Comparison of ENCODE assay signal across 18 cellular contexts in the genomic region with DNA sequence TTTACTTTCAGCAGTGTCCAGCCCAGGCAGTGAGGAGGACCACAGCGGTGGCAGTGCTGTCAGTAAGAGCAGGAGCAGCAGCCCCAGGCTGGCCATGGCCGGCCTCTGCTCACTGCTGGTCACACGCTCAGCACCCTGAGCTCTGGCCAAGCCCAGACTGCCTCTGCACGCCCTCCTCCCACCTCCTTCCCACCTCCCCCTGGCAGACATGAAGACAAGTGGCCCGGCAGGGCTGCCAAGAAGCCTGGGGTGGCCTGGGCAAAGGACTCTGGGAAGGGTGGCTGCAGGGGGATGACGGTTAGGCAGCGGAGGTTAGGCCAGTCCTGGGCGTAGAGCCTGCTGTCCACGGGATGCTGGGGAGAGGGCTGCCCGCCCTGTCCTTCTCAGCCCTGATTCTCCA. TPM values are rescaled to one million over a fixed set of nuclear protein-coding genes. Genes with fewer than 3 reads are reported as not detected.
DNase-seq lines count a peak whose midpoint lies in the region; ATAC-seq and TF ChIP-seq lines count a peak whose summit lies in the region.
"Had no signal": no experiment of that assay in that cellular context is flagged by ENCODE, and none has a peak within 500 bp of the region (broad histone marks: within the 10 kb centered on the region; RNA-seq: fewer than 3 reads in every experiment).

A gene with protein sequence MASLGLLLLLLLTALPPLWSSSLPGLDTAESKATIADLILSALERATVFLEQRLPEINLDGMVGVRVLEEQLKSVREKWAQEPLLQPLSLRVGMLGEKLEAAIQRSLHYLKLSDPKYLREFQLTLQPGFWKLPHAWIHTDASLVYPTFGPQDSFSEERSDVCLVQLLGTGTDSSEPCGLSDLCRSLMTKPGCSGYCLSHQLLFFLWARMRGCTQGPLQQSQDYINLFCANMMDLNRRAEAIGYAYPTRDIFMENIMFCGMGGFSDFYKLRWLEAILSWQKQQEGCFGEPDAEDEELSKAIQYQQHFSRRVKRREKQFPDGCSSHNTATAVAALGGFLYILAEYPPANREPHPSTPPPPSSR (minus strand): TSS at position 144 of the 400 bp plus-strand sequence. CDS start 48 bp downstream, at position 96.

- no peaks in the 10 kb centered on the region for H3F3A ChIP-seq in SK-N-SH (replicated peaks; ENCODE audit: insufficient read depth)

- H3K79me2 ChIP-seq in SK-N-SH (ENCODE audit: insufficient read depth) = no peaks in the 10 kb centered on the region

- TF ChIP-seq CTCF in SK-N-SH (IDR thresholded peaks at IDR 0.05) = no peak
- TF ChIP-seq CTCF in upper lobe of right lung (IDR thresholded peaks at IDR 0.05) = no peak

- TF ChIP-seq EP300 in SK-N-SH (IDR thresholded peaks at IDR 0.05; ENCODE audit: borderline replicate concordance in 1 of 2, low read depth in 1 of 2, low read length in 1 of 2) = no peak

- no peaks in the 10 kb centered on the region for H3K9me2 ChIP-seq in SK-N-SH

- H2AFZ ChIP-seq in SK-N-SH (ENCODE audit: low read depth) = no peak within 1 kb of the TSS

- H3K9ac ChIP-seq in SK-N-SH = no peak within 1 kb of the TSS
- H3K9ac ChIP-seq in mucosa of stomach (ENCODE audit: low read length) = peak within 1 kb of the TSS; percentile 57

- WGBS in SK-N-SH (ENCODE audit: low lambda C conversion rate) = 18% methylated on average over 3 of the region's 10 CpGs

- H3K9me3 ChIP-seq in SK-N-SH = no peaks in the 10 kb centered on the region
- H3K9me3 ChIP-seq in mucosa of stomach (ENCODE audit: control insufficient read depth, low read length) = no peaks in the 10 kb centered on the region
- H3K9me3 ChIP-seq in upper lobe of right lung = no peaks in the 10 kb centered on the region

- intact Hi-C loops in left cardiac atrium (cut with DNase I) = no loop called here
- intact Hi-C loops in upper lobe of right lung (cut with DNase I) = no loop called here

- H3K36me3 ChIP-seq in SK-N-SH (replicated peaks in 1 of 2; ENCODE audit: control insufficient read depth in 1 of 2, insufficient read depth in 2 of 2, low read length in 1 of 2) = no peaks in the 10 kb centered on the region
- no peaks in the 10 kb centered on the region for H3K36me3 ChIP-seq in mucosa of stomach (ENCODE audit: control insufficient read depth, insufficient read depth, low read length)
- peaks cover 9% of the 10 kb centered on the region for H3K36me3 ChIP-seq in upper lobe of right lung

- no peak within 1 kb of the TSS for H3K4me3 ChIP-seq in SK-N-SH (ENCODE audit: low read depth in 2 of 2, low read length in 1 of 2)
- H3K4me3 ChIP-seq in mucosa of stomach (ENCODE audit: low read length) = peak within 1 kb of the TSS; percentile 2
- H3K4me3 ChIP-seq in upper lobe of right lung = peak within 1 kb of the TSS; percentile 46
- H3K4me3 ChIP-seq: skin epidermis had no signal

- CTCF ChIA-PET in SK-N-SH (lab: Yijun Ruan, JAX) = interaction anchor here (1.7 kb wide), 1 partner anchor 9 kb away, joined by 5 read pairs; no protein-coding TSS in a partner anchor

- H3K4me1 ChIP-seq in SK-N-SH (ENCODE audit: control insufficient read depth in 1 of 2, insufficient read depth in 2 of 2, low read depth in 1 of 2, low read length in 1 of 2) (no peaks in the 10 kb centered on the region), mucosa of stomach (ENCODE audit: control insufficient read depth, insufficient read depth, low read length) (peaks cover 19% of the 10 kb centered on the region), upper lobe of right lung (no peaks in the 10 kb centered on the region)

- peak; percentile 12; the same call in 1 of the 3 replicates for ATAC-seq in SK-N-SH treated with all-trans-retinoic acid at 6 μM for 48 hours
- ATAC-seq in left cardiac atrium = peak; percentile 23 to 89
- ATAC-seq in upper lobe of right lung = peak; percentile 87
- ATAC-seq in HG02885 (IDR thresholded peaks at IDR 0.05; ENCODE audit: poor library complexity, unreplicated experiment) = no peak
- ATAC-seq: activated CD4-positive, CD25-positive, alpha-beta regulatory T cell treated with anti-CD3 and anti-CD28 coated beads, Interleukin-2, amount 50 U/mL, for 24 hours; stimulated activated naive CD8-positive, alpha-beta T cell treated with anti-CD3 and anti-CD28 coated beads, Interleukin-15, amount 100 ng/mL, for 72 hours had no signal

- H3K27me3 ChIP-seq in SK-N-SH (ENCODE audit: insufficient read depth) = peaks cover 38% of the 10 kb centered on the region
- H3K27me3 ChIP-seq in mucosa of stomach (ENCODE audit: control insufficient read depth, insufficient read depth, low read length) = no peaks in the 10 kb centered on the region
- H3K27me3 ChIP-seq in upper lobe of right lung = no peaks in the 10 kb centered on the region

- H3K27ac ChIP-seq in SK-N-SH (ENCODE audit: low read depth in 2 of 2, low read length in 1 of 2) (no peak within 1 kb of the TSS), upper lobe of right lung (peak within 1 kb of the TSS; percentile 83)
- H3K27ac ChIP-seq: skin epidermis had no signal

- no peak within 1 kb of the TSS for H3K4me2 ChIP-seq in SK-N-SH

- no peaks in the 10 kb centered on the region for H4K20me1 ChIP-seq in SK-N-SH (ENCODE audit: insufficient read depth)

- TF ChIP-seq RAD21 in SK-N-SH (IDR thresholded peaks at IDR 0.05; ENCODE audit: low read length) = no peak

- DNase-seq in SK-N-SH (no peak), left cardiac atrium (no peak), upper lobe of right lung (peak; percentile 90), activated gamma-delta T cell (lab: John Stamatoyannopoulos, UW) (no peak), retina (no peak)
- DNase-seq: activated CD8-positive, alpha-beta memory T cell treated with anti-CD3 and anti-CD28 coated beads, Interleukin-2, amount 50 U/mL, for 4 hours; activated naive CD8-positive, alpha-beta T cell treated with anti-CD3 and anti-CD28 coated beads, Interleukin-2, amount 10 ng/mL, durations not matched to agents 7 days and 5 days; CD8-positive, alpha-beta memory T cell; dermis blood vessel endothelial cell; stimulated activated naive CD8-positive, alpha-beta T cell treated with anti-CD3 and anti-CD28 coated beads, Interleukin-15, amount 100 ng/mL, for 72 hours; T-helper 1 cell had no signal

- POLR2A ChIA-PET in SK-N-SH (lab: Yijun Ruan, JAX) = no interaction called here

TF ChIP-seq in SK-N-SH treated with all-trans-retinoic acid at 6 μM for 48 hours, 23 proteins besides CTCF, POLR2A, EP300 and RAD21 (continues in another document):
- TF ChIP-seq, protein P1, sequence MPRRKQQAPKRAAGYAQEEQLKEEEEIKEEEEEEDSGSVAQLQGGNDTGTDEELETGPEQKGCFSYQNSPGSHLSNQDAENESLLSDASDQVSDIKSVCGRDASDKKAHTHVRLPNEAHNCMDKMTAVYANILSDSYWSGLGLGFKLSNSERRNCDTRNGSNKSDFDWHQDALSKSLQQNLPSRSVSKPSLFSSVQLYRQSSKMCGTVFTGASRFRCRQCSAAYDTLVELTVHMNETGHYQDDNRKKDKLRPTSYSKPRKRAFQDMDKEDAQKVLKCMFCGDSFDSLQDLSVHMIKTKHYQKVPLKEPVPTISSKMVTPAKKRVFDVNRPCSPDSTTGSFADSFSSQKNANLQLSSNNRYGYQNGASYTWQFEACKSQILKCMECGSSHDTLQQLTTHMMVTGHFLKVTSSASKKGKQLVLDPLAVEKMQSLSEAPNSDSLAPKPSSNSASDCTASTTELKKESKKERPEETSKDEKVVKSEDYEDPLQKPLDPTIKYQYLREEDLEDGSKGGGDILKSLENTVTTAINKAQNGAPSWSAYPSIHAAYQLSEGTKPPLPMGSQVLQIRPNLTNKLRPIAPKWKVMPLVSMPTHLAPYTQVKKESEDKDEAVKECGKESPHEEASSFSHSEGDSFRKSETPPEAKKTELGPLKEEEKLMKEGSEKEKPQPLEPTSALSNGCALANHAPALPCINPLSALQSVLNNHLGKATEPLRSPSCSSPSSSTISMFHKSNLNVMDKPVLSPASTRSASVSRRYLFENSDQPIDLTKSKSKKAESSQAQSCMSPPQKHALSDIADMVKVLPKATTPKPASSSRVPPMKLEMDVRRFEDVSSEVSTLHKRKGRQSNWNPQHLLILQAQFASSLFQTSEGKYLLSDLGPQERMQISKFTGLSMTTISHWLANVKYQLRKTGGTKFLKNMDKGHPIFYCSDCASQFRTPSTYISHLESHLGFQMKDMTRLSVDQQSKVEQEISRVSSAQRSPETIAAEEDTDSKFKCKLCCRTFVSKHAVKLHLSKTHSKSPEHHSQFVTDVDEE (CRISPR knock-in tag; IDR thresholded peaks at IDR 0.05) = no peak
- TF ChIP-seq RARB (CRISPR knock-in tag; IDR thresholded peaks at IDR 0.05) = no peak
- no peak for TF ChIP-seq ESRRG (CRISPR knock-in tag; IDR thresholded peaks at IDR 0.05)
- no peak for TF ChIP-seq ISL1 (CRISPR knock-in tag; IDR thresholded peaks at IDR 0.05)

TF ChIP-seq in SK-N-SH, 30 proteins besides CTCF, POLR2A, EP300 and RAD21:
- TF ChIP-seq YY1 (IDR thresholded peaks at IDR 0.05; ENCODE audit: low read depth) = no peak
- no peak for TF ChIP-seq RXRA (IDR thresholded peaks at IDR 0.05; ENCODE audit: borderline replicate concordance, low read depth)
- TF ChIP-seq FOXM1 (IDR thresholded peaks at IDR 0.05; ENCODE audit: low read depth) = no peak
- TF ChIP-seq NFIC (IDR thresholded peaks at IDR 0.05; ENCODE audit: borderline replicate concordance) = no peak
- TF ChIP-seq, protein P2, sequence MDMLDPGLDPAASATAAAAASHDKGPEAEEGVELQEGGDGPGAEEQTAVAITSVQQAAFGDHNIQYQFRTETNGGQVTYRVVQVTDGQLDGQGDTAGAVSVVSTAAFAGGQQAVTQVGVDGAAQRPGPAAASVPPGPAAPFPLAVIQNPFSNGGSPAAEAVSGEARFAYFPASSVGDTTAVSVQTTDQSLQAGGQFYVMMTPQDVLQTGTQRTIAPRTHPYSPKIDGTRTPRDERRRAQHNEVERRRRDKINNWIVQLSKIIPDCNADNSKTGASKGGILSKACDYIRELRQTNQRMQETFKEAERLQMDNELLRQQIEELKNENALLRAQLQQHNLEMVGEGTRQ (IDR thresholded peaks at IDR 0.05; ENCODE audit: borderline replicate concordance, low read depth, low read length) = no peak
- TF ChIP-seq CHD2 (IDR thresholded peaks at IDR 0.05; ENCODE audit: low read length, partially characterized antibody) = no peak

RNA-seq across cellular contexts. Expression of the gene that starts here (rescaled TPM):
- 0.18 TPM in 1 of 2 replicates, not detected in the other for polyA plus RNA-seq in SK-N-SH (2012; rRNA removed)
- 0.07 TPM in 1 of 2 replicates, not detected in the other for polyA plus RNA-seq in SK-N-SH (2012; cell fraction: cytosol; rRNA removed)
- polyA plus RNA-seq in SK-N-SH (2012; cell fraction: nucleus; rRNA removed) = 0.04 TPM in 1 of 2 replicates, not detected in the other
- total RNA-seq in left cardiac atrium (10 to 100 TPM in 1 of 2 donors, 1 to 10 TPM in 1; 6.6 to 19.4 TPM), upper lobe of right lung (201 TPM)
- total RNA-seq: A172; activated naive CD8-positive, alpha-beta T cell treated with anti-CD3 and anti-CD28 coated beads, Interleukin-2, amount 10 ng/mL, durations not matched to agents 7 days and 5 days; CD8-positive, alpha-beta memory T cell; dermis blood vessel endothelial cell; NCI-H460 had no signal
- polyA plus RNA-seq: CD8-positive, alpha-beta memory T cell had no signal

Comparison
In these comparisons a context has a peak if more than half of its experiments do, and no peak if none do; other contexts are left out.
1. H3K4me3 ChIP-seq: peak in mucosa of stomach (single experiment) and upper lobe of right lung (single experiment); none in SK-N-SH (0 of 2).